ENCODE assay signal across 22 cellular contexts in the genomic region with DNA sequence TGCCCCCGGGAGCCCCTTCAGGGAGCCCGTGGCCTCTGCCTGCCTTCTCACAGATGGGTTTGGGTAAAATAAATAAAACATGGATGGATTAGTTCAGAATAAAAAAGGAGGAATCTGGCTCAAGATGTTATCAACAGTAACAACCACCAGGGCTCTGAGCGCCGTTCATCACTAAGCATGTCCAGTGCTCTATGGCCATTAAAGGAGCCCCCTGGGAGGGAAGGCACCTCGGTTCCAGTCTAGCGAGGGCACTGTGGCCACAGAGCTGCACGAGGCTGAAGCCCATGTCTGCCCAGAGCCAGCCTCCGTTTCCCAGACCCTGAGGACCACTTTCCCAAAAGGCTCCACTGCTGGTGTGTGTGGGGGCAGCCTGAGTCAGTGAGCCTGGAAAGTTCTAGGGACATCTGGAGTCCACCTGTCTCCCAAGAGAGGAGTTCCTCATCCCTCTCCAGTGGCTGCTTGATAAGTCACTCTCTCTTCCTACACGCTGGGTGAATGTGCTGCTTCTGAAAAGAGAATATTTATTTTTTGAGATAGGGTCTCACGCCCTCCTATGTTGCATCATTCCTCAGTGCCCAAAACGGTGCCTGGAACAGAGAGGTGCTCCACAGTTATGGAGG.
DNase-seq lines count a peak whose midpoint lies in the region; ATAC-seq and TF ChIP-seq lines count a peak whose summit lies in the region.
"Had no signal": no experiment of that assay in that cellular context is flagged by ENCODE, and none has a peak within 500 bp of the region (broad histone marks: within the 10 kb centered on the region; RNA-seq: fewer than 3 reads in every experiment).

No MANE protein-coding gene starts in this region.

- H3K36me3 Mint-ChIP-seq in chondrocyte (ENCODE audit: low read depth): no peaks in the 10 kb centered on the region
- H3K36me3 Mint-ChIP-seq in activated CD8-positive, alpha-beta memory T cell treated with anti-CD3 and anti-CD28 coated beads, Interleukin-2, amount 10 ng/mL, durations not matched to agents 7 days and 5 days: peaks cover 3% of the 10 kb centered on the region
- H3K36me3 Mint-ChIP-seq: CD8-positive, alpha-beta T cell had no signal

- H3K27ac Mint-ChIP-seq in stimulated activated naive CD8-positive, alpha-beta T cell treated with anti-CD3 and anti-CD28 coated beads, Interleukin-15, amount 100 ng/mL, for 72 hours: peak overlapping the region; percentile 59 to 81
- H3K27ac Mint-ChIP-seq in chondrocyte (ENCODE audit: unreplicated experiment): no peak overlapping the region
- H3K27ac Mint-ChIP-seq in activated CD8-positive, alpha-beta memory T cell treated with anti-CD3 and anti-CD28 coated beads, Interleukin-2, amount 10 ng/mL, durations not matched to agents 7 days and 5 days: no peak overlapping the region
- H3K27ac Mint-ChIP-seq: B cell; CD8-positive, alpha-beta T cell had no signal

- CTCF ChIA-PET in activated CD8-positive, alpha-beta memory T cell treated with anti-CD3 and anti-CD28 coated beads, Interleukin-2, amount 10 ng/mL, durations not matched to agents 7 days and 5 days (lab: Charles Lee): no interaction called here

- H3K9me3 Mint-ChIP-seq in stimulated activated naive CD8-positive, alpha-beta T cell treated with anti-CD3 and anti-CD28 coated beads, Interleukin-15, amount 100 ng/mL, for 72 hours: peaks cover 8 to 12% of the 10 kb centered on the region in 2 donors
- H3K9me3 Mint-ChIP-seq in chondrocyte (ENCODE audit: low read depth): peaks cover 7% of the 10 kb centered on the region
- peaks cover 10% of the 10 kb centered on the region for H3K9me3 Mint-ChIP-seq in activated CD8-positive, alpha-beta memory T cell treated with anti-CD3 and anti-CD28 coated beads, Interleukin-2, amount 10 ng/mL, durations not matched to agents 7 days and 5 days (ENCODE audit: low read depth)
- H3K9me3 Mint-ChIP-seq: CD8-positive, alpha-beta T cell; IgD-negative memory B cell had no signal

- no peaks in the 10 kb centered on the region for H3K27me3 Mint-ChIP-seq in stimulated activated naive CD8-positive, alpha-beta T cell treated with anti-CD3 and anti-CD28 coated beads, Interleukin-15, amount 100 ng/mL, for 72 hours
- no peaks in the 10 kb centered on the region for H3K27me3 Mint-ChIP-seq in chondrocyte (ENCODE audit: low read depth)
- no peaks in the 10 kb centered on the region for H3K27me3 Mint-ChIP-seq in activated CD8-positive, alpha-beta memory T cell treated with anti-CD3 and anti-CD28 coated beads, Interleukin-2, amount 10 ng/mL, durations not matched to agents 7 days and 5 days
- H3K27me3 Mint-ChIP-seq: B cell, IgD-negative memory B cell had no signal

- intact Hi-C loops in posterior vena cava (cut with DNase I): no loop called here

- H3K4me3 Mint-ChIP-seq in stimulated activated naive CD8-positive, alpha-beta T cell treated with anti-CD3 and anti-CD28 coated beads, Interleukin-15, amount 100 ng/mL, for 72 hours: no peak overlapping the region
- H3K4me3 Mint-ChIP-seq in chondrocyte (ENCODE audit: unreplicated experiment): no peak overlapping the region
- no peak overlapping the region for H3K4me3 Mint-ChIP-seq in activated CD8-positive, alpha-beta memory T cell treated with anti-CD3 and anti-CD28 coated beads, Interleukin-2, amount 10 ng/mL, durations not matched to agents 7 days and 5 days
- H3K4me3 Mint-ChIP-seq: B cell; CD8-positive, alpha-beta T cell; IgD-negative memory B cell had no signal

- TF ChIP-seq CTCF in chondrocyte (IDR thresholded peaks at IDR 0.05): no peak

- no peak for ATAC-seq in stimulated activated naive CD8-positive, alpha-beta T cell treated with anti-CD3 and anti-CD28 coated beads, Interleukin-15, amount 100 ng/mL, for 72 hours
- no peak for ATAC-seq in stimulated activated naive CD8-positive, alpha-beta T cell treated with anti-CD3 and anti-CD28 coated beads, Interleukin-15, Interleukin-2, amounts not matched to agents 100 U/mL and 50 U/mL, for 24 hours
- ATAC-seq in HG02571 (IDR thresholded peaks at IDR 0.05; ENCODE audit: unreplicated experiment) (no peak), HG03175 (IDR thresholded peaks at IDR 0.05; ENCODE audit: unreplicated experiment) (no peak)
- no peak for ATAC-seq in activated CD8-positive, alpha-beta memory T cell treated with anti-CD3 and anti-CD28 coated beads, Interleukin-2, amount 10 ng/mL, durations not matched to agents 7 days and 5 days
- ATAC-seq: A549; CD8-positive, alpha-beta T cell; GM12878; HCT116; PC-3 had no signal

- no peaks in the 10 kb centered on the region for H3K4me1 Mint-ChIP-seq in stimulated activated naive CD8-positive, alpha-beta T cell treated with anti-CD3 and anti-CD28 coated beads, Interleukin-15, amount 100 ng/mL, for 72 hours
- no peaks in the 10 kb centered on the region for H3K4me1 Mint-ChIP-seq in chondrocyte (ENCODE audit: low read depth)
- no peaks in the 10 kb centered on the region for H3K4me1 Mint-ChIP-seq in activated CD8-positive, alpha-beta memory T cell treated with anti-CD3 and anti-CD28 coated beads, Interleukin-2, amount 10 ng/mL, durations not matched to agents 7 days and 5 days
- H3K4me1 Mint-ChIP-seq: B cell, IgD-negative memory B cell had no signal

- no peak for DNase-seq in stimulated activated naive CD8-positive, alpha-beta T cell treated with anti-CD3 and anti-CD28 coated beads, Interleukin-15, amount 100 ng/mL, for 72 hours
- DNase-seq in stimulated activated naive CD8-positive, alpha-beta T cell treated with anti-CD3 and anti-CD28 coated beads, Interleukin-15, Interleukin-2, amounts not matched to agents 100 U/mL and 50 U/mL, for 24 hours: no peak
- peak; percentile 72 for DNase-seq in chondrocyte (ENCODE audit: low spot score)
- peak; percentile 58 for DNase-seq in posterior vena cava (ENCODE audit: low spot score)
- DNase-seq in activated CD8-positive, alpha-beta memory T cell treated with anti-CD3 and anti-CD28 coated beads, Interleukin-2, amount 10 ng/mL, durations not matched to agents 7 days and 5 days: no peak
- DNase-seq: CD8-positive, alpha-beta T cell; MM.1S; NCI-H2029; NCI-H446 treated with DMSO at 0.1 percent for 48 hours; NCI-H526; NCI-H82; NK-92 treated with Interleukin-12 subunit alpha and Interleukin-12 subunit beta, amount 100 ng/mL, for 24 hours; PC-3; RPMI8226; SHP77 had no signal

Comparison
In these comparisons a context has a peak if more than half of its experiments do, and no peak if none do; other contexts are left out.
1. DNase-seq: peak in chondrocyte (single experiment) and posterior vena cava (single experiment); none in stimulated activated naive CD8-positive, alpha-beta T cell treated with anti-CD3 and anti-CD28 coated beads, Interleukin-15, amount 100 ng/mL, for 72 hours (0 of 2), stimulated activated naive CD8-positive, alpha-beta T cell treated with anti-CD3 and anti-CD28 coated beads, Interleukin-15, Interleukin-2, amounts not matched to agents 100 U/mL and 50 U/mL, for 24 hours (single experiment) and activated CD8-positive, alpha-beta memory T cell treated with anti-CD3 and anti-CD28 coated beads, Interleukin-2, amount 10 ng/mL, durations not matched to agents 7 days and 5 days (single experiment).
2. H3K27ac Mint-ChIP-seq: peak in stimulated activated naive CD8-positive, alpha-beta T cell treated with anti-CD3 and anti-CD28 coated beads, Interleukin-15, amount 100 ng/mL, for 72 hours (2 of 2); none in chondrocyte (single experiment) and activated CD8-positive, alpha-beta memory T cell treated with anti-CD3 and anti-CD28 coated beads, Interleukin-2, amount 10 ng/mL, durations not matched to agents 7 days and 5 days (single experiment).